1 cellular context compared by ENCODE assay signal in the genomic region with DNA sequence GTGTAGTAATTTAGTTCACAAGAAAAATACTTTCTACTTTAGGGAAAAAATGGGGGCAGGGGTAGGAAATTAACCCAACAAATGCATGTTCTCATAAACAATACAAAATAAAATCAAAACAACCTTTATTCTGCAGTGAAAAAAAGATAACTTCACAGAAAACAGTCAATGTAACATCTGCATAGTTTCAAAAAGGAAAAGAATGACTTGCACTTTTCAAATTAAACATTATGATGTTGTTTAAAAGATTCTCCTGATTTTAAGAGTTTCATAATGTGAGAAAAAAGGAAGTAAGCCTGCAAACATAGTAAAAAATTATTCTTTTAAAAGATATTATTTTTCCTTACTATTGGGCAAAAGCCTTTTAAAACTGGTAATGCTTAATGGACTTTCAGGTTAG.
TF ChIP-seq lines count a peak whose summit lies in the region.

No MANE protein-coding gene starts in this region.

TF ChIP-seq in GM12878, 131 proteins besides CTCF, POLR2A, EP300 and RAD21:
- TF ChIP-seq, protein P1, sequence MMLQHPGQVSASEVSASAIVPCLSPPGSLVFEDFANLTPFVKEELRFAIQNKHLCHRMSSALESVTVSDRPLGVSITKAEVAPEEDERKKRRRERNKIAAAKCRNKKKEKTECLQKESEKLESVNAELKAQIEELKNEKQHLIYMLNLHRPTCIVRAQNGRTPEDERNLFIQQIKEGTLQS (IDR thresholded peaks at IDR 0.05; ENCODE audit: borderline replicate concordance, extremely low read depth, low read depth, low read length) = no peak
- TF ChIP-seq NR2C2 (IDR thresholded peaks at IDR 0.05; ENCODE audit: borderline replicate concordance, control insufficient read depth, insufficient read length, low read depth) = no peak
- TF ChIP-seq, protein P2, sequence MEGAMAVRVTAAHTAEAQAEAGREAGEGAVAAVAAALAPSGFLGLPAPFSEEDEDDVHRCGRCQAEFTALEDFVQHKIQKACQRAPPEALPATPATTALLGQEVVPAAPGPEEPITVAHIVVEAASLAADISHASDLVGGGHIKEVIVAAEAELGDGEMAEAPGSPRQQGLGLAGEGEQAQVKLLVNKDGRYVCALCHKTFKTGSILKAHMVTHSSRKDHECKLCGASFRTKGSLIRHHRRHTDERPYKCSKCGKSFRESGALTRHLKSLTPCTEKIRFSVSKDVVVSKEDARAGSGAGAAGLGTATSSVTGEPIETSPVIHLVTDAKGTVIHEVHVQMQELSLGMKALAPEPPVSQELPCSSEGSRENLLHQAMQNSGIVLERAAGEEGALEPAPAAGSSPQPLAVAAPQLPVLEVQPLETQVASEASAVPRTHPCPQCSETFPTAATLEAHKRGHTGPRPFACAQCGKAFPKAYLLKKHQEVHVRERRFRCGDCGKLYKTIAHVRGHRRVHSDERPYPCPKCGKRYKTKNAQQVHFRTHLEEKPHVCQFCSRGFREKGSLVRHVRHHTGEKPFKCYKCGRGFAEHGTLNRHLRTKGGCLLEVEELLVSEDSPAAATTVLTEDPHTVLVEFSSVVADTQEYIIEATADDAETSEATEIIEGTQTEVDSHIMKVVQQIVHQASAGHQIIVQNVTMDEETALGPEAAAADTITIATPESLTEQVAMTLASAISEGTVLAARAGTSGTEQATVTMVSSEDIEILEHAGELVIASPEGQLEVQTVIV (IDR thresholded peaks at IDR 0.05; ENCODE audit: borderline replicate concordance, partially characterized antibody) = no peak
- TF ChIP-seq, protein P3, sequence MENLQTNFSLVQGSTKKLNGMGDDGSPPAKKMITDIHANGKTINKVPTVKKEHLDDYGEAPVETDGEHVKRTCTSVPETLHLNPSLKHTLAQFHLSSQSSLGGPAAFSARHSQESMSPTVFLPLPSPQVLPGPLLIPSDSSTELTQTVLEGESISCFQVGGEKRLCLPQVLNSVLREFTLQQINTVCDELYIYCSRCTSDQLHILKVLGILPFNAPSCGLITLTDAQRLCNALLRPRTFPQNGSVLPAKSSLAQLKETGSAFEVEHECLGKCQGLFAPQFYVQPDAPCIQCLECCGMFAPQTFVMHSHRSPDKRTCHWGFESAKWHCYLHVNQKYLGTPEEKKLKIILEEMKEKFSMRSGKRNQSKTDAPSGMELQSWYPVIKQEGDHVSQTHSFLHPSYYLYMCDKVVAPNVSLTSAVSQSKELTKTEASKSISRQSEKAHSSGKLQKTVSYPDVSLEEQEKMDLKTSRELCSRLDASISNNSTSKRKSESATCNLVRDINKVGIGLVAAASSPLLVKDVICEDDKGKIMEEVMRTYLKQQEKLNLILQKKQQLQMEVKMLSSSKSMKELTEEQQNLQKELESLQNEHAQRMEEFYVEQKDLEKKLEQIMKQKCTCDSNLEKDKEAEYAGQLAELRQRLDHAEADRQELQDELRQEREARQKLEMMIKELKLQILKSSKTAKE (IDR thresholded peaks at IDR 0.05; ENCODE audit: low read depth, poor library complexity, severe bottlenecking) = no peak
- TF ChIP-seq NR2C1 (IDR thresholded peaks at IDR 0.05) = no peak
- TF ChIP-seq NFXL1 (IDR thresholded peaks at IDR 0.05; ENCODE audit: borderline replicate concordance) = no peak
- TF ChIP-seq SMAD5 (IDR thresholded peaks at IDR 0.05; ENCODE audit: low read depth) = no peak
- TF ChIP-seq, protein P4, sequence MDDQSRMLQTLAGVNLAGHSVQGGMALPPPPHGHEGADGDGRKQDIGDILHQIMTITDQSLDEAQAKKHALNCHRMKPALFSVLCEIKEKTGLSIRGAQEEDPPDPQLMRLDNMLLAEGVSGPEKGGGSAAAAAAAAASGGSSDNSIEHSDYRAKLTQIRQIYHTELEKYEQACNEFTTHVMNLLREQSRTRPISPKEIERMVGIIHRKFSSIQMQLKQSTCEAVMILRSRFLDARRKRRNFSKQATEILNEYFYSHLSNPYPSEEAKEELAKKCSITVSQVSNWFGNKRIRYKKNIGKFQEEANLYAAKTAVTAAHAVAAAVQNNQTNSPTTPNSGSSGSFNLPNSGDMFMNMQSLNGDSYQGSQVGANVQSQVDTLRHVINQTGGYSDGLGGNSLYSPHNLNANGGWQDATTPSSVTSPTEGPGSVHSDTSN (IDR thresholded peaks at IDR 0.05; ENCODE audit: insufficient replicate concordance, low read depth, low read length) = no peak
- TF ChIP-seq MLLT1 (IDR thresholded peaks at IDR 0.05) = no peak
- TF ChIP-seq KDM1A (IDR thresholded peaks at IDR 0.05; ENCODE audit: borderline replicate concordance) = no peak
- no peak for TF ChIP-seq ATF7 (IDR thresholded peaks at IDR 0.05; ENCODE audit: low read depth)
TF ChIP-seq in GM12878: peak in this region for 0.
